1 cellular context compared by ENCODE assay signal in the genomic region with DNA sequence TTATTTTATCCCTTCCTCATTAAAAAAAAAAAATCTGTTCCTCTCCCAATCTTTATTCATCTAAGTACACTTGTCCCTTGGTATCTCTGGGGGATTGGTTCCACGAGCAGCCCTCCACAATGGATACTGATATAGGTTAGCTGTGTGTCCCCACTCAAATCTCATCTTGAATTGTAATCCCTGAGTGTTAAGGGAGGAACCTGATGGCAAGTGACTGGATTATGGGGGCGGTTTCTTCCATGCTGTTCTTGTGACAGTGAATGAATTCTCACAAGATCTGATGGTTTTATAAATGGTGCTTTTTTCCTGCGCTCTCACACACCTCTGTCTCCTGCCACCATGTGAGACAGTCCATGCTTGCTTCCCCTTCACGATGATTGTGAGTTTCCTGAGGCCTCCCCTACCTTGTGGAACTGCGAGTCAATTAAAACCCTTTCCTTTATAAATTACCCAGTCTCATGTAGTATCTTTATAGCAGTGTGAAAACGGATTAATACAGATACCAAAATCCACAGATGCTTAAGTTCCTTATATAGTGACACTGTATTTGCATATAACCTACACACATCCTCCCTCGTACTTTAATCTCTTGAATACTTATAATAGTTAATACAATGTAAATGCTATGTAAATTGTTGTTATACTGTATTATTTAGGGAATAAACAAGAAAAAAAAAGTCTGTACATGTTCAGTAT.
TF ChIP-seq lines count a peak whose summit lies in the region.

No MANE protein-coding gene starts in this region.

TF ChIP-seq in K562, 482 proteins besides CTCF, POLR2A, EP300 and RAD21:
- TF ChIP-seq NFIX (CRISPR knock-in tag; IDR thresholded peaks at IDR 0.05; ENCODE audit: low read depth), result no peak
- TF ChIP-seq NR3C1 (CRISPR knock-in tag; IDR thresholded peaks at IDR 0.05), result no peak
- no peak for TF ChIP-seq TCF7 (IDR thresholded peaks at IDR 0.05; ENCODE audit: borderline replicate concordance)
- no peak for TF ChIP-seq FOXA3 (CRISPR knock-in tag; conservative IDR thresholded peaks at IDR 0.05 in 1 of 2, IDR thresholded peaks at IDR 0.05 in 1 of 2)
- no peak for TF ChIP-seq RBFOX2 (IDR thresholded peaks at IDR 0.05; ENCODE audit: low read depth, low read length)
- TF ChIP-seq NCOA1 (IDR thresholded peaks at IDR 0.05; ENCODE audit: low read depth), result no peak
- TF ChIP-seq BRCA1 (IDR thresholded peaks at IDR 0.05), result no peak
- TF ChIP-seq BRCA1 (CRISPR knock-in tag; IDR thresholded peaks at IDR 0.05), result no peak
- no peak for TF ChIP-seq ZNF398 (CRISPR knock-in tag; IDR thresholded peaks at IDR 0.05)
- no peak for TF ChIP-seq EP400 (IDR thresholded peaks at IDR 0.05)
- TF ChIP-seq MTA1 (IDR thresholded peaks at IDR 0.05; ENCODE audit: borderline replicate concordance), result no peak
- no peak for TF ChIP-seq NRF1 (conservative IDR thresholded peaks at IDR 0.05 in 1 of 2, IDR thresholded peaks at IDR 0.05 in 1 of 2)
- TF ChIP-seq, protein P1, sequence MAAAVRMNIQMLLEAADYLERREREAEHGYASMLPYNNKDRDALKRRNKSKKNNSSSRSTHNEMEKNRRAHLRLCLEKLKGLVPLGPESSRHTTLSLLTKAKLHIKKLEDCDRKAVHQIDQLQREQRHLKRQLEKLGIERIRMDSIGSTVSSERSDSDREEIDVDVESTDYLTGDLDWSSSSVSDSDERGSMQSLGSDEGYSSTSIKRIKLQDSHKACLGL (CRISPR knock-in tag; IDR thresholded peaks at IDR 0.05; ENCODE audit: borderline replicate concordance, poor library complexity, severe bottlenecking), result no peak
- TF ChIP-seq CSDE1 (IDR thresholded peaks at IDR 0.05), result no peak
- no peak for TF ChIP-seq STAT5A (IDR thresholded peaks at IDR 0.05; ENCODE audit: borderline replicate concordance, low read length)
- TF ChIP-seq SLC30A9 (CRISPR knock-in tag; IDR thresholded peaks at IDR 0.05), result no peak
- TF ChIP-seq, protein P2, sequence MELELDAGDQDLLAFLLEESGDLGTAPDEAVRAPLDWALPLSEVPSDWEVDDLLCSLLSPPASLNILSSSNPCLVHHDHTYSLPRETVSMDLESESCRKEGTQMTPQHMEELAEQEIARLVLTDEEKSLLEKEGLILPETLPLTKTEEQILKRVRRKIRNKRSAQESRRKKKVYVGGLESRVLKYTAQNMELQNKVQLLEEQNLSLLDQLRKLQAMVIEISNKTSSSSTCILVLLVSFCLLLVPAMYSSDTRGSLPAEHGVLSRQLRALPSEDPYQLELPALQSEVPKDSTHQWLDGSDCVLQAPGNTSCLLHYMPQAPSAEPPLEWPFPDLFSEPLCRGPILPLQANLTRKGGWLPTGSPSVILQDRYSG (tag; conservative IDR thresholded peaks at IDR 0.05; ENCODE audit: low read depth), result no peak
- no peak for TF ChIP-seq ZNF175 (CRISPR knock-in tag; IDR thresholded peaks at IDR 0.05; ENCODE audit: low read depth)
- TF ChIP-seq TSHZ1 (CRISPR knock-in tag; IDR thresholded peaks at IDR 0.05), result no peak
- no peak for TF ChIP-seq BCL6 (CRISPR knock-in tag; IDR thresholded peaks at IDR 0.05)
- TF ChIP-seq HCFC1 (IDR thresholded peaks at IDR 0.05; ENCODE audit: low read depth, low read length), result no peak
